ENCODE assay signal across 1 cellular context in genomic region chr5:118791986-118792734, GRCh38.
TF ChIP-seq lines count a peak whose summit lies in the region.

No MANE protein-coding gene starts in this region.

TF ChIP-seq in HCT116, 20 proteins besides CTCF, POLR2A, EP300 and RAD21 (continued from another document):
- TF ChIP-seq ZBTB33 (IDR thresholded peaks at IDR 0.05; ENCODE audit: extremely low read depth, insufficient replicate concordance, low read length) (no peak), YY1 (IDR thresholded peaks at IDR 0.05; ENCODE audit: extremely low read depth, insufficient replicate concordance, low read depth, low read length) (no peak), JUND (IDR thresholded peaks at IDR 0.05) (no peak), CEBPB (IDR thresholded peaks at IDR 0.05; ENCODE audit: low read depth) (no peak)
